In genomic region chr4:16224669-16225068, GRCh38 we compare ENCODE assay signal across 9 cellular contexts. TPM values are rescaled to one million over a fixed set of nuclear protein-coding genes. Genes with fewer than 3 reads are reported as not detected.
DNase-seq lines count a peak whose midpoint lies in the region; ATAC-seq and TF ChIP-seq lines count a peak whose summit lies in the region.
"Had no signal": no experiment of that assay in that cellular context is flagged by ENCODE, and none has a peak within 500 bp of the region (broad histone marks: within the 10 kb centered on the region; RNA-seq: fewer than 3 reads in every experiment).

No MANE protein-coding gene starts in this region.

- H3K79me1 ChIP-seq in trophoblast cell (ENCODE audit: low read length): peaks cover 13% of the 10 kb centered on the region

- H3K4me3 ChIP-seq in GM08714 (ENCODE audit: low read length) (peak overlapping the region; percentile 100), Panc1 (ENCODE audit: low read depth in 2 of 2, low read length in 2 of 2) (peak overlapping the region in 1 of 2 experiments; percentile 67; a peak in 1 of 4 replicates), esophagus muscularis mucosa (peak overlapping the region; percentile 85 to 97 (median 92)), trophoblast cell (ENCODE audit: low read depth, low read length) (no peak overlapping the region)

- peak overlapping the region; percentile 31 for H3K4me2 ChIP-seq in trophoblast cell (ENCODE audit: low read length)

- POLR2A ChIA-PET in Panc1 (lab: Charles Lee): no interaction called here

- H3K4me1 ChIP-seq in Panc1 (ENCODE audit: control insufficient read depth, insufficient read depth, low read length) (peaks cover 6% of the 10 kb centered on the region), esophagus muscularis mucosa (peaks cover 31 to 54% (median 51%) of the 10 kb centered on the region in 4 donors), trophoblast cell (ENCODE audit: control insufficient read depth in 1 of 2, insufficient read depth in 2 of 2, low read length in 2 of 2) (peaks cover 2 to 4% of the 10 kb centered on the region in 2 experiments)

- H4K91ac ChIP-seq in trophoblast cell (ENCODE audit: low read depth, low read length): no peak overlapping the region

- ATAC-seq in Panc1 (no peak), HG02588 (IDR thresholded peaks at IDR 0.05; ENCODE audit: unreplicated experiment) (no peak)

- H4K12ac ChIP-seq in trophoblast cell (ENCODE audit: low read depth, low read length): no peak overlapping the region

- H2BK120ac ChIP-seq in trophoblast cell (ENCODE audit: insufficient read depth, low read length, poor library complexity): no peak overlapping the region

- TF ChIP-seq CTCF in Panc1 (IDR thresholded peaks at IDR 0.05) (no peak), esophagus muscularis mucosa (IDR thresholded peaks at IDR 0.05) (no peak)

- H3K14ac ChIP-seq in trophoblast cell (ENCODE audit: low read length): no peak overlapping the region

- H2AK5ac ChIP-seq in trophoblast cell (ENCODE audit: low read length): no peak overlapping the region

- in situ Hi-C loops in Panc1 (cut with HindIII; ENCODE audit: low pct_unique_long_range_greater_than_20kb, low sequenced_read_pairs): no loop called here

- H3K18ac ChIP-seq in trophoblast cell (ENCODE audit: low read length): no peak overlapping the region

- no peak overlapping the region for H3K23ac ChIP-seq in trophoblast cell (ENCODE audit: low read length)

- no peaks in the 10 kb centered on the region for H3K9me3 ChIP-seq in Panc1 (ENCODE audit: control insufficient read depth, insufficient read depth, low read depth, low read length)
- no peaks in the 10 kb centered on the region for H3K9me3 ChIP-seq in esophagus muscularis mucosa
- no peaks in the 10 kb centered on the region for H3K9me3 ChIP-seq in trophoblast cell (ENCODE audit: insufficient read depth, low read depth, low read length)

- intact Hi-C loops in Panc1 (cut with micrococcal nuclease; ENCODE audit: unreplicated experiment) (no loop called here), esophagus muscularis mucosa (cut with DNase I) (no loop called here)

- no peak for TF ChIP-seq POLR2A in esophagus muscularis mucosa (IDR thresholded peaks at IDR 0.05; ENCODE audit: low read depth)

- CTCF ChIA-PET in Panc1 (lab: Charles Lee): no interaction called here

- no peak overlapping the region for H2BK5ac ChIP-seq in trophoblast cell (ENCODE audit: low read depth, low read length, poor library complexity)

- H3K27me3 ChIP-seq in Panc1 (ENCODE audit: control insufficient read depth, insufficient read depth, low read length) (no peaks in the 10 kb centered on the region), esophagus muscularis mucosa (no peaks in the 10 kb centered on the region), trophoblast cell (ENCODE audit: insufficient read depth, low read length) (no peaks in the 10 kb centered on the region)

- H3K4ac ChIP-seq in trophoblast cell (ENCODE audit: low read depth, low read length): no peak overlapping the region

- H3K27ac ChIP-seq in Panc1 (ENCODE audit: low read length) (peak overlapping the region; percentile 73; the same call in 1 of the 2 replicates), esophagus muscularis mucosa (replicated peaks in 1 of 4) (no peak overlapping the region), trophoblast cell (ENCODE audit: low read depth, low read length) (no peak overlapping the region)

- no peak overlapping the region for H2AFZ ChIP-seq in trophoblast cell (ENCODE audit: insufficient read depth, low read length, poor library complexity)

- H3K79me2 ChIP-seq in trophoblast cell (ENCODE audit: control insufficient read depth, insufficient read depth, low read length, poor library complexity): peaks cover 10% of the 10 kb centered on the region

- no peak overlapping the region for H2BK12ac ChIP-seq in trophoblast cell (ENCODE audit: low read length)

- no peak for TF ChIP-seq EP300 in esophagus muscularis mucosa (IDR thresholded peaks at IDR 0.05)

- WGBS in esophagus muscularis mucosa: 67% methylated on average over 2 of the region's 2 CpGs
- no CpG with 5 or more reads among the region's 2 CpGs for WGBS in trophoblast cell (ENCODE audit: extremely low coverage, insufficient coverage, insufficient read length)

- DNase-seq in Panc1 (ENCODE audit: low read depth, low spot score) (no peak), esophagus muscularis mucosa (ENCODE audit: extremely low spot score) (no peak), trophoblast cell (no peak), Kasumi-1 (lab: John Stamatoyannopoulos, UW) (no peak), mucosa of gallbladder (ENCODE audit: low spot score) (no peak), nucleus accumbens (lab: John Stamatoyannopoulos, UW) (no peak)
- DNase-seq: NCI-H1092 had no signal

- H3K9ac ChIP-seq in trophoblast cell (ENCODE audit: low read length): no peak overlapping the region

- no TSS peak for BruUV-seq in Panc1 (replicated peaks; lab: Mats Ljungman, UMichigan)

- no peaks in the 10 kb centered on the region for H3K36me3 ChIP-seq in Panc1 (ENCODE audit: control insufficient read depth, insufficient read depth, low read length)
- H3K36me3 ChIP-seq in esophagus muscularis mucosa: peaks cover 0 to 6% (median 1%) of the 10 kb centered on the region in 4 donors
- H3K36me3 ChIP-seq in trophoblast cell (ENCODE audit: control insufficient read depth in 1 of 2, insufficient read depth in 2 of 2, low read length in 2 of 2): no peaks in the 10 kb centered on the region

- no peak overlapping the region for H4K8ac ChIP-seq in trophoblast cell (ENCODE audit: low read depth, low read length)

RNA-seq across cellular contexts. Expression of gene TAPT1, which starts 1.6 kb away (rescaled TPM):
- total RNA-seq in Panc1 (2021; ENCODE audit: unreplicated experiment) (17.3 TPM), esophagus muscularis mucosa (10 to 100 TPM; 18.1 to 27.4 (median 21.6) TPM), mucosa of gallbladder (45.9 TPM)
- 6.6 TPM for polyA plus RNA-seq in Panc1 (2012; ENCODE audit: insufficient read length)
- 6.4 and 6.6 TPM in 2 replicates for polyA plus RNA-seq in trophoblast cell (2013)
